ENCODE assay signal across 8 cellular contexts in genomic region chr2:147663153-147663961, GRCh38.
DNase-seq lines count a peak whose midpoint lies in the region; ATAC-seq and TF ChIP-seq lines count a peak whose summit lies in the region.

No MANE protein-coding gene starts in this region.

- TF ChIP-seq CTCF in esophagus muscularis mucosa (IDR thresholded peaks at IDR 0.05) (no peak), A673 (conservative IDR thresholded peaks at IDR 0.05; ENCODE audit: low read depth, low read length) (no peak)

- no TSS peak for BruUV-seq in A673 (replicated peaks; lab: Mats Ljungman, UMichigan)

- POLR2A ChIA-PET in A673 (lab: Charles Lee; ENCODE audit: low non-redundant PET) = interaction anchor here (0.6 kb wide), 1 partner anchor 13 kb away, joined by 4 read pairs; no protein-coding TSS in a partner anchor

- 86% methylated on average over 5 of the region's 5 CpGs for WGBS in esophagus muscularis mucosa

- H3K4me3 ChIP-seq in esophagus muscularis mucosa (no peak overlapping the region), A673 (ENCODE audit: low read depth, low read length, poor library complexity, severe bottlenecking) (no peak overlapping the region)

- H3K9me3 ChIP-seq in esophagus muscularis mucosa = no peaks in the 10 kb centered on the region
- H3K9me3 ChIP-seq in A673 (ENCODE audit: low read depth, low read length, poor library complexity, severe bottlenecking) = no peaks in the 10 kb centered on the region

- DNase-seq in esophagus muscularis mucosa (ENCODE audit: extremely low spot score) (peak; percentile 39), foreskin melanocyte (no peak), NCI-H2227 (lab: John Stamatoyannopoulos, UW; ENCODE audit: unreplicated experiment) (no peak), A673 (ENCODE audit: low spot score) (no peak), GM19238 (ENCODE audit: insufficient read length, low spot score) (no peak)

- H3K4me1 ChIP-seq in esophagus muscularis mucosa (no peaks in the 10 kb centered on the region), A673 (ENCODE audit: insufficient read depth, low read length, poor library complexity, severe bottlenecking) (peaks cover 3% of the 10 kb centered on the region)

- ATAC-seq in GM18511 (IDR thresholded peaks at IDR 0.05; ENCODE audit: unreplicated experiment) (peak; percentile 87), GM21423 (IDR thresholded peaks at IDR 0.05; ENCODE audit: unreplicated experiment) (peak; percentile 80), HG03354 (IDR thresholded peaks at IDR 0.05; ENCODE audit: poor library complexity, severe bottlenecking, unreplicated experiment) (peak; percentile 88)

- no peak for TF ChIP-seq POLR2A in esophagus muscularis mucosa (IDR thresholded peaks at IDR 0.05; ENCODE audit: low read depth)

- H3K27me3 ChIP-seq in esophagus muscularis mucosa (no peaks in the 10 kb centered on the region), A673 (replicated peaks; ENCODE audit: insufficient read depth, low read depth, low read length, poor library complexity) (no peaks in the 10 kb centered on the region)

- intact Hi-C loops in esophagus muscularis mucosa (cut with DNase I) = no loop called here
- intact Hi-C loops in A673 (cut with micrococcal nuclease; ENCODE audit: unreplicated experiment) = no loop called here

- no peak for TF ChIP-seq EP300 in esophagus muscularis mucosa (IDR thresholded peaks at IDR 0.05)

- H3K36me3 ChIP-seq in esophagus muscularis mucosa (no peaks in the 10 kb centered on the region), A673 (ENCODE audit: insufficient read depth, low read length, poor library complexity, severe bottlenecking) (no peaks in the 10 kb centered on the region)

- CTCF ChIA-PET in A673 (lab: Charles Lee) = no interaction called here

- no peak overlapping the region for H3K27ac ChIP-seq in esophagus muscularis mucosa (replicated peaks in 1 of 4)
- H3K27ac ChIP-seq in A673 (ENCODE audit: low read depth, low read length, poor library complexity, severe bottlenecking) = no peak overlapping the region
